In the genomic region with DNA sequence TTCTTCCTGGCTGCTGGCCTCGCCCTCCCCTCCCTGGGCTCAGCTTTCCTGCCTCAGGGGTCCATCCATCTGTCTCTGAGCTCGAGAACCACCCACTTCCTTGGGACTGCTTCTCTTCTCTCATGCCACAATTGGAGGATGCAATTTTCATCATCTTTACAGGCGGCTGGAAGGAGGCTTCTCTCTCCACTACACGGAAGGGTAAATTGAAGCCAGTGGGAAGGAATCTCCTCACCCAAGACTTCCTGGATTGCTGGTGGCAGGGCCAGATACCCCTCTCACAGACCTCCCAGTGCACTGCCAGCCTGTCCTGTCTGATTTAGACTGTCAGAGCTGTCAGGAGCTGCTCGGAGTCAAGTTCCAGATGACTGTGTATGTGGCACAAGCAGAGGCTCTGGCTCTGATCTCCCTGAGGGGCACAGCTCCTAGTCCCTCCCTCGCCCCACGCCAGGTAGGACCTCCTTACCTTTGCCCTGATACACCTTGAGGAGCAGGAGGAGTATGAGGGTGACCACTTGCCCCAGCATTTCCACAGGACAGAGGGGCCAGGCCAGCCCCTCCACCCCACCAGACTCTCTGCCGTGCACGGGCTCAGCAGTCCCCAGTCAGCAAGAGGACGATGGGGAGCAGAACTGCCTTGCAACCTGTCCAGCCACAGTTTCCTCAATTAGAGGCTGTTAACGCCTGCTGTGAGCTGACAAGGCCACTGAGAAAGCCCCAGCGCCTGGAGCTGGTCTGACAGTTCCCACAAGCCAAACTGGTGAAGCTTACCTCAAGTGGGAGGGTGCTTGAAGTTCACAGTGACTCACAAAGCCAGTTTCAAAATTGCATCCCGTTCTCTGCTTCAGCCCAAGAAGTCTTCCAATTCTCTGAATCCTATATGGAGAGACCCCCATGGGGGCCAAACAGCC, we compare ENCODE assay signal across 9 cellular contexts. TPM values are rescaled to one million over a fixed set of nuclear protein-coding genes. Genes with fewer than 3 reads are reported as not detected.
DNase-seq lines count a peak whose midpoint lies in the region; ATAC-seq, FAIRE-seq and TF ChIP-seq lines count a peak whose summit lies in the region.
"Had no signal": no experiment of that assay in that cellular context is flagged by ENCODE, and none has a peak within 500 bp of the region (broad histone marks: within the 10 kb centered on the region; RNA-seq: fewer than 3 reads in every experiment).

A gene with protein sequence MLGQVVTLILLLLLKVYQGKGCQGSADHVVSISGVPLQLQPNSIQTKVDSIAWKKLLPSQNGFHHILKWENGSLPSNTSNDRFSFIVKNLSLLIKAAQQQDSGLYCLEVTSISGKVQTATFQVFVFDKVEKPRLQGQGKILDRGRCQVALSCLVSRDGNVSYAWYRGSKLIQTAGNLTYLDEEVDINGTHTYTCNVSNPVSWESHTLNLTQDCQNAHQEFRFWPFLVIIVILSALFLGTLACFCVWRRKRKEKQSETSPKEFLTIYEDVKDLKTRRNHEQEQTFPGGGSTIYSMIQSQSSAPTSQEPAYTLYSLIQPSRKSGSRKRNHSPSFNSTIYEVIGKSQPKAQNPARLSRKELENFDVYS (minus strand): TSS at position 737 of the 911 bp plus-strand sequence. CDS start 210 bp downstream, at position 527.

- no peaks in the 10 kb centered on the region for H3K9me3 ChIP-seq in K562 (replicated peaks; ENCODE audit: control insufficient read depth, insufficient read depth, low read depth, low read length)

- CTCF ChIA-PET in K562 (lab: Yijun Ruan, JAX; ENCODE audit: low intra/inter-chr PET ratio) = interaction anchor here (0.6 kb wide), 1 partner anchor 200 kb away, joined by 3 read pairs; no protein-coding TSS in a partner anchor

- H3K4me3 ChIP-seq in K562 = no peak within 1 kb of the TSS

- no peak for FAIRE-seq in K562 (lab: Jason Lieb, UNC)

- in situ Hi-C loops in K562 (cut with MboI) = no loop called here

- no peak for TF ChIP-seq CTCF in K562 (IDR thresholded peaks at IDR 0.05 in 2 of 3, conservative IDR thresholded peaks at IDR 0.05 in 1 of 3; ENCODE audit: insufficient read depth in 2 of 3, low read depth in 1 of 3, low read length in 3 of 3)

- H3K27me3 ChIP-seq in K562 (ENCODE audit: control insufficient read depth in 2 of 2, insufficient read depth in 2 of 2, low read length in 2 of 2) = peaks cover 4 to 27% of the 10 kb centered on the region in 2 experiments; a peak in 4 of 5 replicates

- peak; percentile 99 for DNase-seq in SKM-1 (lab: John Stamatoyannopoulos, UW; ENCODE audit: unreplicated experiment)
- DNase-seq in K562 (ENCODE audit: extremely low read depth in 1 of 4, low spot score in 3 of 4) = no peak
- no peak for DNase-seq in sciatic nerve (ENCODE audit: low spot score)
- DNase-seq in NCI-H2029 treated with DMSO at 0.1 percent for 48 hours (lab: John Stamatoyannopoulos, UW) = no peak

- WGBS in K562 (ENCODE audit: insufficient coverage, low coverage, missing lambda C conversion rate) = under 1% methylated on average over 12 of the region's 13 CpGs

- peak; percentile 82 for ATAC-seq in GM18511 (IDR thresholded peaks at IDR 0.05; ENCODE audit: unreplicated experiment)
- ATAC-seq in HG02840 (IDR thresholded peaks at IDR 0.05; ENCODE audit: low FRiP score, unreplicated experiment) = peak; percentile 62
- ATAC-seq in K562 = peak; percentile 32; the same call in 2 of the 3 replicates
- peak; percentile 28 for ATAC-seq in sciatic nerve
- no peak for ATAC-seq in GM18519 (IDR thresholded peaks at IDR 0.05; ENCODE audit: low FRiP score, unreplicated experiment)
- ATAC-seq in HG02970 (IDR thresholded peaks at IDR 0.05; ENCODE audit: low FRiP score, unreplicated experiment) = no peak

- no peak for TF ChIP-seq EP300 in K562 (IDR thresholded peaks at IDR 0.05; ENCODE audit: low read length)

- no peak for TF ChIP-seq POLR2A in K562 (conservative IDR thresholded peaks at IDR 0.05)

- POLR2A ChIA-PET in K562 (lab: Yijun Ruan, JAX) = interaction anchor here (1.0 kb wide), 1 partner anchor 121 kb away, joined by 5 read pairs; no protein-coding TSS in a partner anchor

- H3K79me2 ChIP-seq in K562 (ENCODE audit: control insufficient read depth, insufficient read depth, low read length) = no peaks in the 10 kb centered on the region

- H3K9me1 ChIP-seq in K562 (ENCODE audit: control insufficient read depth, insufficient read depth, low read length) = no peaks in the 10 kb centered on the region

- H3K4me1 ChIP-seq in K562 (replicated peaks in 1 of 2; ENCODE audit: control insufficient read depth in 2 of 2, insufficient read depth in 2 of 2, low read length in 2 of 2) = no peaks in the 10 kb centered on the region

- no peak for TF ChIP-seq RAD21 in K562 (CRISPR knock-in tag; conservative IDR thresholded peaks at IDR 0.05 in 1 of 2, IDR thresholded peaks at IDR 0.05 in 1 of 2)

- intact Hi-C loops in K562 (cut with micrococcal nuclease) = no loop called here
- intact Hi-C loops in sciatic nerve (cut with DNase I) = no loop called here

- H4K20me1 ChIP-seq in K562 (replicated peaks; ENCODE audit: control insufficient read depth, insufficient read depth, low read length) = 0 out of 2 replicates have a peak, but pooled peaks cover 2% of the 10 kb centered on the region

- no peak within 1 kb of the TSS for H3K27ac ChIP-seq in K562 (ENCODE audit: extremely low read depth, low read depth, low read length)

- no peak within 1 kb of the TSS for H2AFZ ChIP-seq in K562 (ENCODE audit: low read depth, low read length)

- BruUV-seq in K562 (replicated peaks; lab: Mats Ljungman, UMichigan) = no TSS peak

- H3K36me3 ChIP-seq in K562 (ENCODE audit: control insufficient read depth, insufficient read depth, low read length) = no peaks in the 10 kb centered on the region

- no peak within 1 kb of the TSS for H3K4me2 ChIP-seq in K562 (ENCODE audit: insufficient read depth, low read length)

- H3K9ac ChIP-seq in K562 (ENCODE audit: insufficient read depth in 1 of 2, low read depth in 2 of 2, low read length in 2 of 2) = peak within 1 kb of the TSS in 1 of 2 experiments; percentile 13; a peak in 1 of 4 replicates

TF ChIP-seq in K562, 482 proteins besides CTCF, POLR2A, EP300 and RAD21:
- TF ChIP-seq NFRKB (IDR thresholded peaks at IDR 0.05; ENCODE audit: low read depth) (no peak), BMI1 (IDR thresholded peaks at IDR 0.05; ENCODE audit: low read length) (no peak), ILF3 (IDR thresholded peaks at IDR 0.05; ENCODE audit: borderline replicate concordance) (no peak), SREBF2 (CRISPR knock-in tag; IDR thresholded peaks at IDR 0.05) (no peak), NR3C1 (CRISPR knock-in tag; IDR thresholded peaks at IDR 0.05) (no peak), ZNF253 (CRISPR knock-in tag; conservative IDR thresholded peaks at IDR 0.05) (no peak)
- TF ChIP-seq, protein P1, sequence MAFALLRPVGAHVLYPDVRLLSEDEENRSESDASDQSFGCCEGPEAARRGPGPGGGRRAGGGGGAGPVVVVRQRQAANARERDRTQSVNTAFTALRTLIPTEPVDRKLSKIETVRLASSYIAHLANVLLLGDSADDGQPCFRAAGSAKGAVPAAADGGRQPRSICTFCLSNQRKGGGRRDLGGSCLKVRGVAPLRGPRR (CRISPR knock-in tag; IDR thresholded peaks at IDR 0.05) = no peak

RNA-seq across cellular contexts. Expression of the gene that starts here (rescaled TPM):
- not detected in 2 replicates for total RNA-seq in K562 (2011; cell fraction: chromatin; rRNA removed; ENCODE audit: low replicate concordance)
- total RNA-seq in K562 (2011; cell fraction: nucleolus; rRNA removed) = not detected in 2 replicates
- total RNA-seq in K562 (2011; cell fraction: nucleoplasm; rRNA removed) = not detected in 2 replicates
- total RNA-seq in K562 (2014; rRNA removed) (not detected in 2 replicates), K562 (2014; rRNA removed; fragmentation: Illumina TruSeq; extraction: Trizol) (not detected in 2 replicates), K562 (2015; rRNA removed; fragmentation: Illumina TruSeq; extraction: Trizol) (not detected in 2 replicates), K562 (2021) (not detected in 2 replicates), sciatic nerve (0.98 TPM)
- polyA plus RNA-seq in K562 (2011; rRNA removed) (not detected in 2 replicates), K562 (2014; fragmentation: Illumina TruSeq; extraction: Trizol) (not detected in 2 replicates), K562 (2014; fragmentation: Nextera tagmentation; extraction: Ambion mirVana) (not detected), K562 (2014; rRNA removed) (not detected in 2 replicates)
- polyA plus RNA-seq in K562 (2011; cell fraction: cytosol; rRNA removed) = not detected in 2 replicates
- not detected in 2 replicates for polyA plus RNA-seq in K562 (2011; cell fraction: nucleus; rRNA removed)
- polyA plus RNA-seq in K562 (2012) = 0.06 TPM in 1 of 2 replicates, not detected in the other
- polyA minus RNA-seq in K562 (2011; rRNA and poly(A)+ RNA removed) = not detected in 2 replicates
- polyA minus RNA-seq in K562 (2011; cell fraction: cytosol; rRNA and poly(A)+ RNA removed) = not detected in 2 replicates
- not detected in 2 replicates for polyA minus RNA-seq in K562 (2011; cell fraction: nucleus; rRNA and poly(A)+ RNA removed)
- total RNA-seq: fibroblast of lung had no signal
- polyA plus RNA-seq: fibroblast of lung had no signal

Comparison
In these comparisons a context has a peak if more than half of its experiments do, and no peak if none do; other contexts are left out.
1. Peak in ATAC-seq in K562; RNA of the gene not detected or under 1 TPM.
2. Peak in ATAC-seq in sciatic nerve; RNA of the gene not detected or under 1 TPM.
3. ATAC-seq: peak in GM18511 (single experiment) and HG02840 (single experiment); none in GM18519 (single experiment) and HG02970 (single experiment).